8 cellular contexts compared by ENCODE assay signal in genomic region chr5:144170276-144171024, GRCh38. TPM values are rescaled to one million over a fixed set of nuclear protein-coding genes. Genes with fewer than 3 reads are reported as not detected.
DNase-seq lines count a peak whose midpoint lies in the region; TF ChIP-seq lines count a peak whose summit lies in the region.

KCTD16 (plus strand) TSS chr5:144170873.
YIPF5 (minus strand) TSS chr5:144170659; CDS start chr5:144169955, 704 bp downstream.

- no peak for TF ChIP-seq CTCF in GM20000 (IDR thresholded peaks at IDR 0.05; ENCODE audit: extremely low read depth, missing control alignments)

- H3K4me3 ChIP-seq in effector memory CD4-positive, alpha-beta T cell (ENCODE audit: insufficient read depth, low read depth, low read length, poor library complexity, severe bottlenecking): peak within 1 kb of the TSS; percentile 80

- peaks cover 16% of the 10 kb centered on the region for H3K4me1 ChIP-seq in effector memory CD4-positive, alpha-beta T cell (ENCODE audit: control insufficient read depth, insufficient read depth, low read length, poor library complexity, severe bottlenecking)

- H3K27me3 ChIP-seq in effector memory CD4-positive, alpha-beta T cell (replicated peaks; ENCODE audit: control insufficient read depth, insufficient read depth, low read length, poor library complexity, severe bottlenecking): no peaks in the 10 kb centered on the region

- peak within 1 kb of the TSS; percentile 92 for H3K27ac ChIP-seq in effector memory CD4-positive, alpha-beta T cell (ENCODE audit: insufficient read depth, low read length, poor library complexity, severe bottlenecking)

- no peaks in the 10 kb centered on the region for H3K9me3 ChIP-seq in effector memory CD4-positive, alpha-beta T cell (ENCODE audit: control insufficient read depth, low read length)

- H3K36me3 ChIP-seq in effector memory CD4-positive, alpha-beta T cell (ENCODE audit: control insufficient read depth, insufficient read depth, low read length): peaks cover 4% of the 10 kb centered on the region

- DNase-seq in COLO668 (lab: John Stamatoyannopoulos, UW; ENCODE audit: unreplicated experiment) (peak; percentile 93), GM20000 (ENCODE audit: low spot score) (peak; percentile 92), HS-5 (ENCODE audit: low read depth) (peak; percentile 85), NK-92 (lab: John Stamatoyannopoulos, UW; ENCODE audit: unreplicated experiment) (peak; percentile 79), lung microvascular endothelial cell (ENCODE audit: low read depth in 2 of 2) (peak; percentile 96)
- DNase-seq in activated CD8-positive, alpha-beta memory T cell treated with anti-CD3 and anti-CD28 coated beads for 24 hours: peak; percentile 97
- DNase-seq in effector memory CD4-positive, alpha-beta T cell: peak; percentile 96 to 97 (median 97)
- DNase-seq in stimulated activated CD4-positive, alpha-beta T cell treated with anti-CD3 and anti-CD28 coated beads, TNF-alpha, amount 100 ng/mL, for 4 hours (ENCODE audit: low read depth in 3 of 3): peak; percentile 88 to 97 (median 97)

RNA-seq across cellular contexts. Expression of gene KCTD16, which starts in this region (rescaled TPM):
- total RNA-seq in lung microvascular endothelial cell: under 0.01 TPM in 2 replicates

RNA-seq across cellular contexts. Expression of gene YIPF5, which starts in this region (rescaled TPM):
- total RNA-seq in lung microvascular endothelial cell: 46.9 and 62.3 TPM in 2 replicates

Comparison
In these comparisons a context has a peak if more than half of its experiments do, and no peak if none do; other contexts are left out.
1. Peak in every context shown above with its lines: DNase-seq, H3K4me3 ChIP-seq and H3K27ac ChIP-seq.